Comparison of ENCODE assay signal across 1 cellular context in genomic region chr10:101214446-101215396, GRCh38.
TF ChIP-seq lines count a peak whose summit lies in the region.

No MANE protein-coding gene starts in this region.

TF ChIP-seq in HEK293, 187 proteins besides CTCF, POLR2A, EP300 and RAD21 (continued from another document and continues in another):
- TF ChIP-seq, protein P1, sequence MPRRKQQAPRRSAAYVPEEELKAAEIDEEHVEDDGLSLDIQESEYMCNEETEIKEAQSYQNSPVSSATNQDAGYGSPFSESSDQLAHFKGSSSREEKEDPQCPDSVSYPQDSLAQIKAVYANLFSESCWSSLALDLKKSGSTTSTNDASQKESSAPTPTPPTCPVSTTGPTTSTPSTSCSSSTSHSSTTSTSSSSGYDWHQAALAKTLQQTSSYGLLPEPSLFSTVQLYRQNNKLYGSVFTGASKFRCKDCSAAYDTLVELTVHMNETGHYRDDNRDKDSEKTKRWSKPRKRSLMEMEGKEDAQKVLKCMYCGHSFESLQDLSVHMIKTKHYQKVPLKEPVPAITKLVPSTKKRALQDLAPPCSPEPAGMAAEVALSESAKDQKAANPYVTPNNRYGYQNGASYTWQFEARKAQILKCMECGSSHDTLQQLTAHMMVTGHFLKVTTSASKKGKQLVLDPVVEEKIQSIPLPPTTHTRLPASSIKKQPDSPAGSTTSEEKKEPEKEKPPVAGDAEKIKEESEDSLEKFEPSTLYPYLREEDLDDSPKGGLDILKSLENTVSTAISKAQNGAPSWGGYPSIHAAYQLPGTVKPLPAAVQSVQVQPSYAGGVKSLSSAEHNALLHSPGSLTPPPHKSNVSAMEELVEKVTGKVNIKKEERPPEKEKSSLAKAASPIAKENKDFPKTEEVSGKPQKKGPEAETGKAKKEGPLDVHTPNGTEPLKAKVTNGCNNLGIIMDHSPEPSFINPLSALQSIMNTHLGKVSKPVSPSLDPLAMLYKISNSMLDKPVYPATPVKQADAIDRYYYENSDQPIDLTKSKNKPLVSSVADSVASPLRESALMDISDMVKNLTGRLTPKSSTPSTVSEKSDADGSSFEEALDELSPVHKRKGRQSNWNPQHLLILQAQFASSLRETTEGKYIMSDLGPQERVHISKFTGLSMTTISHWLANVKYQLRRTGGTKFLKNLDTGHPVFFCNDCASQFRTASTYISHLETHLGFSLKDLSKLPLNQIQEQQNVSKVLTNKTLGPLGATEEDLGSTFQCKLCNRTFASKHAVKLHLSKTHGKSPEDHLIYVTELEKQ (tag by site-specific recombination; IDR thresholded peaks at IDR 0.05; ENCODE audit: borderline replicate concordance): no peak
- no peak for TF ChIP-seq ZNF362 (tag by site-specific recombination; IDR thresholded peaks at IDR 0.05)
- TF ChIP-seq ZNF366 (tag by site-specific recombination; conservative IDR thresholded peaks at IDR 0.05): no peak
- TF ChIP-seq ZNF341 (tag by site-specific recombination; IDR thresholded peaks at IDR 0.05; ENCODE audit: low read depth): no peak
- 0 out of 2 replicates have a peak, but pooled peaks have one; percentile 84 for TF ChIP-seq ZBTB7A (tag by site-specific recombination; IDR thresholded peaks at IDR 0.05; ENCODE audit: low read depth)
- TF ChIP-seq ZNF776 (tag by site-specific recombination; IDR thresholded peaks at IDR 0.05; ENCODE audit: borderline replicate concordance): no peak
- no peak for TF ChIP-seq TCF7L2 (IDR thresholded peaks at IDR 0.05; ENCODE audit: borderline replicate concordance, low read depth, low read length)
- no peak for TF ChIP-seq BCL11B (tag by site-specific recombination; IDR thresholded peaks at IDR 0.05; ENCODE audit: low read depth)
- TF ChIP-seq ZNF140 (tag by site-specific recombination; IDR thresholded peaks at IDR 0.05): no peak
- TF ChIP-seq, protein P2, sequence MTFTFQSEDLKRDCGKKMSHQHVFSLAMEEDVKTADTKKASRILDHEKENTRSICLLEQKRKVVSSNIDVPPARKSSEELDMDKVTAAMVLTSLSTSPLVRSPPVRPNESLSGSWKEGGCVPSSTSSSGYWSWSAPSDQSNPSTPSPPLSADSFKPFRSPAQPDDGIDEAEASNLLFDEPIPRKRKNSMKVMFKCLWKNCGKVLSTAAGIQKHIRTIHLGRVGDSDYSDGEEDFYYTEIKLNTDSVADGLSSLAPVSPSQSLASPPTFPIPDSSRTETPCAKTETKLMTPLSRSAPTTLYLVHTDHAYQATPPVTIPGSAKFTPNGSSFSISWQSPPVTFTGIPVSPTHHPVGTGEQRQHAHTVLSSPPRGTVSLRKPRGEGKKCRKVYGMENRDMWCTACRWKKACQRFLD (tag by site-specific recombination; IDR thresholded peaks at IDR 0.05): no peak
- no peak for TF ChIP-seq ZNF23 (tag by site-specific recombination; IDR thresholded peaks at IDR 0.05; ENCODE audit: borderline replicate concordance)
- no peak for TF ChIP-seq OSR2 (tag by site-specific recombination; IDR thresholded peaks at IDR 0.05)
- TF ChIP-seq INSM2 (tag by site-specific recombination; IDR thresholded peaks at IDR 0.05): no peak
- TF ChIP-seq, protein P3, sequence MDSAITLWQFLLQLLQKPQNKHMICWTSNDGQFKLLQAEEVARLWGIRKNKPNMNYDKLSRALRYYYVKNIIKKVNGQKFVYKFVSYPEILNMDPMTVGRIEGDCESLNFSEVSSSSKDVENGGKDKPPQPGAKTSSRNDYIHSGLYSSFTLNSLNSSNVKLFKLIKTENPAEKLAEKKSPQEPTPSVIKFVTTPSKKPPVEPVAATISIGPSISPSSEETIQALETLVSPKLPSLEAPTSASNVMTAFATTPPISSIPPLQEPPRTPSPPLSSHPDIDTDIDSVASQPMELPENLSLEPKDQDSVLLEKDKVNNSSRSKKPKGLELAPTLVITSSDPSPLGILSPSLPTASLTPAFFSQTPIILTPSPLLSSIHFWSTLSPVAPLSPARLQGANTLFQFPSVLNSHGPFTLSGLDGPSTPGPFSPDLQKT (IDR thresholded peaks at IDR 0.05; ENCODE audit: borderline replicate concordance, low read depth, low read length): no peak
- no peak for TF ChIP-seq ZNF555 (tag by site-specific recombination; conservative IDR thresholded peaks at IDR 0.05)
- TF ChIP-seq, protein P4, sequence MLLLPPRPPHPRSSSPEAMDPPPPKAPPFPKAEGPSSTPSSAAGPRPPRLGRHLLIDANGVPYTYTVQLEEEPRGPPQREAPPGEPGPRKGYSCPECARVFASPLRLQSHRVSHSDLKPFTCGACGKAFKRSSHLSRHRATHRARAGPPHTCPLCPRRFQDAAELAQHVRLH (tag by site-specific recombination; IDR thresholded peaks at IDR 0.05): peak; percentile 25; the same call in 1 of the 2 replicates
- TF ChIP-seq ZNF76 (tag by site-specific recombination; IDR thresholded peaks at IDR 0.05; ENCODE audit: borderline replicate concordance, low read depth): 0 out of 2 replicates have a peak, but pooled peaks have one; percentile 13
- 0 out of 2 replicates have a peak, but pooled peaks have one; percentile 34 for TF ChIP-seq ZNF2 (tag by site-specific recombination; IDR thresholded peaks at IDR 0.05)
- TF ChIP-seq, protein P5, sequence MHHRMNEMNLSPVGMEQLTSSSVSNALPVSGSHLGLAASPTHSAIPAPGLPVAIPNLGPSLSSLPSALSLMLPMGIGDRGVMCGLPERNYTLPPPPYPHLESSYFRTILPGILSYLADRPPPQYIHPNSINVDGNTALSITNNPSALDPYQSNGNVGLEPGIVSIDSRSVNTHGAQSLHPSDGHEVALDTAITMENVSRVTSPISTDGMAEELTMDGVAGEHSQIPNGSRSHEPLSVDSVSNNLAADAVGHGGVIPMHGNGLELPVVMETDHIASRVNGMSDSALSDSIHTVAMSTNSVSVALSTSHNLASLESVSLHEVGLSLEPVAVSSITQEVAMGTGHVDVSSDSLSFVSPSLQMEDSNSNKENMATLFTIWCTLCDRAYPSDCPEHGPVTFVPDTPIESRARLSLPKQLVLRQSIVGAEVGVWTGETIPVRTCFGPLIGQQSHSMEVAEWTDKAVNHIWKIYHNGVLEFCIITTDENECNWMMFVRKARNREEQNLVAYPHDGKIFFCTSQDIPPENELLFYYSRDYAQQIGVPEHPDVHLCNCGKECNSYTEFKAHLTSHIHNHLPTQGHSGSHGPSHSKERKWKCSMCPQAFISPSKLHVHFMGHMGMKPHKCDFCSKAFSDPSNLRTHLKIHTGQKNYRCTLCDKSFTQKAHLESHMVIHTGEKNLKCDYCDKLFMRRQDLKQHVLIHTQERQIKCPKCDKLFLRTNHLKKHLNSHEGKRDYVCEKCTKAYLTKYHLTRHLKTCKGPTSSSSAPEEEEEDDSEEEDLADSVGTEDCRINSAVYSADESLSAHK (tag by site-specific recombination; IDR thresholded peaks at IDR 0.05): 0 out of 2 replicates have a peak, but pooled peaks have one; percentile 13
- TF ChIP-seq ZNF658 (tag by site-specific recombination; IDR thresholded peaks at IDR 0.05): no peak
- TF ChIP-seq ZNF549 (tag by site-specific recombination; IDR thresholded peaks at IDR 0.05): no peak
- no peak for TF ChIP-seq HOXC10 (CRISPR knock-in tag; IDR thresholded peaks at IDR 0.05)
- TF ChIP-seq ZNF596 (tag by site-specific recombination; IDR thresholded peaks at IDR 0.05): no peak
- TF ChIP-seq, protein P6, sequence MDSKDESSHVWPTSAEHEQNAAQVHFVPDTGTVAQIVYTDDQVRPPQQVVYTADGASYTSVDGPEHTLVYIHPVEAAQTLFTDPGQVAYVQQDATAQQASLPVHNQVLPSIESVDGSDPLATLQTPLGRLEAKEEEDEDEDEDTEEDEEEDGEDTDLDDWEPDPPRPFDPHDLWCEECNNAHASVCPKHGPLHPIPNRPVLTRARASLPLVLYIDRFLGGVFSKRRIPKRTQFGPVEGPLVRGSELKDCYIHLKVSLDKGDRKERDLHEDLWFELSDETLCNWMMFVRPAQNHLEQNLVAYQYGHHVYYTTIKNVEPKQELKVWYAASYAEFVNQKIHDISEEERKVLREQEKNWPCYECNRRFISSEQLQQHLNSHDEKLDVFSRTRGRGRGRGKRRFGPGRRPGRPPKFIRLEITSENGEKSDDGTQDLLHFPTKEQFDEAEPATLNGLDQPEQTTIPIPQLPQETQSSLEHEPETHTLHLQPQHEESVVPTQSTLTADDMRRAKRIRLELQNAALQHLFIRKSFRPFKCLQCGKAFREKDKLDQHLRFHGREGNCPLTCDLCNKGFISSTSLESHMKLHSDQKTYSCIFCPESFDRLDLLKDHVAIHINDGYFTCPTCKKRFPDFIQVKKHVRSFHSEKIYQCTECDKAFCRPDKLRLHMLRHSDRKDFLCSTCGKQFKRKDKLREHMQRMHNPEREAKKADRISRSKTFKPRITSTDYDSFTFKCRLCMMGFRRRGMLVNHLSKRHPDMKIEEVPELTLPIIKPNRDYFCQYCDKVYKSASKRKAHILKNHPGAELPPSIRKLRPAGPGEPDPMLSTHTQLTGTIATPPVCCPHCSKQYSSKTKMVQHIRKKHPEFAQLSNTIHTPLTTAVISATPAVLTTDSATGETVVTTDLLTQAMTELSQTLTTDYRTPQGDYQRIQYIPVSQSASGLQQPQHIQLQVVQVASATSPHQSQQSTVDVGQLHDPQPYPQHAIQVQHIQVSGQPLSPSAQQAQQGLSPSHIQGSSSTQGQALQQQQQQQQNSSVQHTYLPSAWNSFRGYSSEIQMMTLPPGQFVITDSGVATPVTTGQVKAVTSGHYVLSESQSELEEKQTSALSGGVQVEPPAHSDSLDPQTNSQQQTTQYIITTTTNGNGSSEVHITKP (tag by site-specific recombination; IDR thresholded peaks at IDR 0.05): peak; percentile 41
- TF ChIP-seq ZBTB21 (tag by site-specific recombination; IDR thresholded peaks at IDR 0.05): no peak
- TF ChIP-seq GLIS2 (tag by site-specific recombination; IDR thresholded peaks at IDR 0.05): peak; percentile 45; the same call in 1 of the 2 replicates
- no peak for TF ChIP-seq ZNF48 (tag by site-specific recombination; IDR thresholded peaks at IDR 0.05)
- TF ChIP-seq KLF9 (tag by site-specific recombination; IDR thresholded peaks at IDR 0.05; ENCODE audit: low read depth): peak; percentile 74
- TF ChIP-seq ZNF426 (tag by site-specific recombination; IDR thresholded peaks at IDR 0.05): no peak
- TF ChIP-seq ZNF391 (tag by site-specific recombination; IDR thresholded peaks at IDR 0.05; ENCODE audit: borderline replicate concordance, low read depth): peak; percentile 74; the same call in 1 of the 2 replicates
- TF ChIP-seq ZFP69B (tag by site-specific recombination; IDR thresholded peaks at IDR 0.05): 0 out of 2 replicates have a peak, but pooled peaks have one; percentile 38
- no peak for TF ChIP-seq ZFP41 (tag by site-specific recombination; IDR thresholded peaks at IDR 0.05; ENCODE audit: borderline replicate concordance)
- TF ChIP-seq, protein P7, sequence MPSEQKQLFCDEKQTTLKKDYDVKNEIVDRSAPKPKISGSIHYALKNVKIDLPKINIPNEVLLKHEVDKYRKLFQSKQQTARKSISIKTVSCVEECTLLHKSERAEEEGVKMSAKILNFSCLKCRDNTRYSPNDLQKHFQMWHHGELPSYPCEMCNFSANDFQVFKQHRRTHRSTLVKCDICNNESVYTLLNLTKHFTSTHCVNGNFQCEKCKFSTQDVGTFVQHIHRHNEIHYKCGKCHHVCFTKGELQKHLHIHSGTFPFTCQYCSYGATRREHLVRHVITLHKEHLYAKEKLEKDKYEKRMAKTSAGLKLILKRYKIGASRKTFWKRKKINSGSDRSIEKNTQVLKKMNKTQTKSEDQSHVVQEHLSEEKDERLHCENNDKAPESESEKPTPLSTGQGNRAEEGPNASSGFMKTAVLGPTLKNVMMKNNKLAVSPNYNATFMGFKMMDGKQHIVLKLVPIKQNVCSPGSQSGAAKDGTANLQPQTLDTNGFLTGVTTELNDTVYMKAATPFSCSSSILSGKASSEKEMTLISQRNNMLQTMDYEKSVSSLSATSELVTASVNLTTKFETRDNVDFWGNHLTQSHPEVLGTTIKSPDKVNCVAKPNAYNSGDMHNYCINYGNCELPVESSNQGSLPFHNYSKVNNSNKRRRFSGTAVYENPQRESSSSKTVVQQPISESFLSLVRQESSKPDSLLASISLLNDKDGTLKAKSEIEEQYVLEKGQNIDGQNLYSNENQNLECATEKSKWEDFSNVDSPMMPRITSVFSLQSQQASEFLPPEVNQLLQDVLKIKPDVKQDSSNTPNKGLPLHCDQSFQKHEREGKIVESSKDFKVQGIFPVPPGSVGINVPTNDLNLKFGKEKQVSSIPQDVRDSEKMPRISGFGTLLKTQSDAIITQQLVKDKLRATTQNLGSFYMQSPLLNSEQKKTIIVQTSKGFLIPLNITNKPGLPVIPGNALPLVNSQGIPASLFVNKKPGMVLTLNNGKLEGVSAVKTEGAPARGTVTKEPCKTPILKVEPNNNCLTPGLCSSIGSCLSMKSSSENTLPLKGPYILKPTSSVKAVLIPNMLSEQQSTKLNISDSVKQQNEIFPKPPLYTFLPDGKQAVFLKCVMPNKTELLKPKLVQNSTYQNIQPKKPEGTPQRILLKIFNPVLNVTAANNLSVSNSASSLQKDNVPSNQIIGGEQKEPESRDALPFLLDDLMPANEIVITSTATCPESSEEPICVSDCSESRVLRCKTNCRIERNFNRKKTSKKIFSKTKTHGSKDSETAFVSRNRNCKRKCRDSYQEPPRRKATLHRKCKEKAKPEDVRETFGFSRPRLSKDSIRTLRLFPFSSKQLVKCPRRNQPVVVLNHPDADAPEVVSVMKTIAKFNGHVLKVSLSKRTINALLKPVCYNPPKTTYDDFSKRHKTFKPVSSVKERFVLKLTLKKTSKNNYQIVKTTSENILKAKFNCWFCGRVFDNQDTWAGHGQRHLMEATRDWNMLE (tag by site-specific recombination; conservative IDR thresholded peaks at IDR 0.05; ENCODE audit: low read depth): no peak
- TF ChIP-seq ZNF26 (tag by site-specific recombination; IDR thresholded peaks at IDR 0.05): no peak
